8 cellular contexts compared by ENCODE assay signal in the genomic region with DNA sequence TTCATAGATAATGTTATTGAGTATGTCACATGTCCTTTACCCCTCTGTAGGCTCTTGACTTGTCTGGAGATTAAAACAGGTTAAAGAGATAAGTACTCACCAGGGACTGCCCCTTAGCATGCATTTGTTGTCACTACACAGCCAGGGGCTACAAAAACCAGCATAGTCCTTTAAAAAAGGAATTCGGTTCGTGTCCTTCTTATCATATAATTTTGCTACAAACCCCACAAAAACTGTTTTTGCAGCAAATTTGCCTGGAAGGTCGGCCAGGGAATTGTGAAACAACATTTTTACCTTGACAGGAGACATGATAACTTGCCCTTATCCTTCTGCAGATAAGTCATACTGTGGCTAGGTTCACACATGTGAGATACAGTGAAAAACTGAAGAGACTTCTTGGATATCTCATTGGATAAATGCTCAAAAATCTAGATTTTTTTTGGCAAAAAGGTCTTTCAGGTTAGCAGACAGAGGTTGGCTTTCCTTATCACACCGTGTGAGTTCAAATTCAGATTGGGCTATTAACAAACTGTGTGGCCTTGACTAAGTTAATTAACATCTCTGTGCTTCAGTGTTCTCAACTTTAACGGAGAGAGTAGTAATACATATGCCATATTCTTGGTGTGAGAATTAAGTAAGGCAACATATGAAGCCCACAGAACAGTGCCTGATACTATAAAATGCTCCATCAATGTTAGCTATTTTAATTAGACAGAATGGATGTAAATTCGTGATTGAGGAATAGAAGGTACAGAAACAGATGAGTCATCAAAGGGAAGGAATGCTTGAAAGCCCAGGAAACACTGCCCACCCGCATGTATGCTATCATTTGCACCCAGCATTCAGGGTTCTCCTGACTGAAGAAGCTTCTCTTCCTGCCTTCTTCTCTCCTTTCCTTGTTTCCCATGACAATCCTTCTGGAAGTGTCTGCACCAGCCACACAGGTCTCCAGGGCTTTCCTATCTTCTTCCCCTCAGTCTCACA. TPM values are rescaled to one million over a fixed set of nuclear protein-coding genes. Genes with fewer than 3 reads are reported as not detected.
DNase-seq lines count a peak whose midpoint lies in the region; ATAC-seq, FAIRE-seq and TF ChIP-seq lines count a peak whose summit lies in the region.

No MANE protein-coding gene starts in this region.

- TF ChIP-seq CTCF in CD8-positive, alpha-beta T cell (IDR thresholded peaks at IDR 0.05) = no peak
- no peak for TF ChIP-seq CTCF in endothelial cell (IDR thresholded peaks at IDR 0.05; ENCODE audit: unreplicated experiment)
- TF ChIP-seq CTCF in vagina (IDR thresholded peaks at IDR 0.05) = no peak

- POLR2A ChIA-PET in CD8-positive, alpha-beta T cell (lab: Charles Lee) = interaction anchor here (0.9 to 2.6 kb wide), 14 partner anchors 12 to 78 kb away, joined by 3 to 19 read pairs (median 9); partner anchors contain the start of gene TMSB4X

- H3K4me1 ChIP-seq in CD8-positive, alpha-beta T cell (ENCODE audit: insufficient read depth, low read length) = peaks cover 38% of the 10 kb centered on the region
- H3K4me1 ChIP-seq in vagina = no peaks in the 10 kb centered on the region

- peak; percentile 22 for ATAC-seq in CD8-positive, alpha-beta T cell
- ATAC-seq in GM21381 (IDR thresholded peaks at IDR 0.05; ENCODE audit: unreplicated experiment) = peak; percentile 24

- H3K4me3 Mint-ChIP-seq in CD8-positive, alpha-beta T cell = peak overlapping the region; percentile 47
- H3K4me3 Mint-ChIP-seq in endothelial cell (ENCODE audit: unreplicated experiment) = no peak overlapping the region

- H3K27ac Mint-ChIP-seq in CD8-positive, alpha-beta T cell = peak overlapping the region; percentile 95
- peak overlapping the region; percentile 36 for H3K27ac Mint-ChIP-seq in endothelial cell (ENCODE audit: unreplicated experiment)

- no peaks in the 10 kb centered on the region for H3K36me3 ChIP-seq in CD8-positive, alpha-beta T cell (ENCODE audit: insufficient read depth, low read length)
- no peaks in the 10 kb centered on the region for H3K36me3 ChIP-seq in vagina

- peak overlapping the region; percentile 47 for H3K27ac ChIP-seq in CD8-positive, alpha-beta T cell (ENCODE audit: low read depth, low read length)
- H3K27ac ChIP-seq in vagina = no peak overlapping the region

- CTCF ChIA-PET in CD8-positive, alpha-beta T cell (lab: Charles Lee) = interaction anchor here (0.8 to 1.5 kb wide), 6 partner anchors 11 to 473 kb away, joined by 3 to 7 read pairs (median 4); no protein-coding TSS in a partner anchor

- DNase-seq in CD8-positive, alpha-beta T cell = no peak
- DNase-seq in HTR-8/SVneo (ENCODE audit: insufficient read length, low spot score) (no peak), endothelial cell (ENCODE audit: low spot score) (no peak), vagina (ENCODE audit: extremely low spot score in 2 of 2) (no peak), MV-4-11 (lab: John Stamatoyannopoulos, UW) (no peak), hypothalamus (lab: John Stamatoyannopoulos, UW) (no peak)
- no peak for DNase-seq in stimulated activated CD4-positive, alpha-beta T cell treated with anti-CD3 and anti-CD28 coated beads, Interleukin-2, amount 100 ng/mL, for 48 hours

- intact Hi-C loops in CD8-positive, alpha-beta T cell (cut with DNase I, micrococcal nuclease) = loop anchor here in 1 of 2 experiments (5.0 kb wide), 1 partner anchor 37 kb away; the partner anchor contains the start of gene TMSB4X
- intact Hi-C loops in vagina (cut with DNase I) = no loop called here

- H3K4me3 ChIP-seq in CD8-positive, alpha-beta T cell (ENCODE audit: low read depth, low read length) = no peak overlapping the region
- H3K4me3 ChIP-seq in vagina = no peak overlapping the region

- no peaks in the 10 kb centered on the region for H3K27me3 Mint-ChIP-seq in CD8-positive, alpha-beta T cell (ENCODE audit: low read depth)
- no peaks in the 10 kb centered on the region for H3K27me3 Mint-ChIP-seq in endothelial cell (ENCODE audit: unreplicated experiment)

- H3K27me3 ChIP-seq in CD8-positive, alpha-beta T cell (ENCODE audit: insufficient read depth, low read length) = no peaks in the 10 kb centered on the region
- H3K27me3 ChIP-seq in vagina = no peaks in the 10 kb centered on the region

- no peaks in the 10 kb centered on the region for H3K9me3 Mint-ChIP-seq in CD8-positive, alpha-beta T cell
- H3K9me3 Mint-ChIP-seq in endothelial cell (ENCODE audit: unreplicated experiment) = no peaks in the 10 kb centered on the region

- H3K36me3 Mint-ChIP-seq in CD8-positive, alpha-beta T cell = no peaks in the 10 kb centered on the region
- no peaks in the 10 kb centered on the region for H3K36me3 Mint-ChIP-seq in endothelial cell (ENCODE audit: low read depth, unreplicated experiment)

- H3K9me3 ChIP-seq in CD8-positive, alpha-beta T cell (ENCODE audit: low read length) = no peaks in the 10 kb centered on the region
- no peaks in the 10 kb centered on the region for H3K9me3 ChIP-seq in vagina

- peaks cover 53% of the 10 kb centered on the region for H3K4me1 Mint-ChIP-seq in CD8-positive, alpha-beta T cell (ENCODE audit: low read depth)
- H3K4me1 Mint-ChIP-seq in endothelial cell (ENCODE audit: unreplicated experiment) = peaks cover 31% of the 10 kb centered on the region

- peak; percentile 36 for FAIRE-seq in HTR-8/SVneo (lab: Jason Lieb, UNC)

- TF ChIP-seq POLR2A in vagina (IDR thresholded peaks at IDR 0.05) = no peak

RNA-seq across cellular contexts. Expression of gene FAM9C, which starts 30.0 kb away (rescaled TPM):
- total RNA-seq in CD8-positive, alpha-beta T cell = not detected
- total RNA-seq in endothelial cell (ENCODE audit: unreplicated experiment) = not detected
- total RNA-seq in vagina = not detected

RNA-seq across cellular contexts. Expression of gene TMSB4X, which starts 39.5 kb away (rescaled TPM):
- 1,000 to 10,000 TPM; 2,374 to 2,465 TPM for total RNA-seq in CD8-positive, alpha-beta T cell
- 3,201 TPM for total RNA-seq in endothelial cell (ENCODE audit: unreplicated experiment)
- total RNA-seq in vagina = 3,119 TPM
